ENCODE assay signal across 29 cellular contexts in the genomic region with DNA sequence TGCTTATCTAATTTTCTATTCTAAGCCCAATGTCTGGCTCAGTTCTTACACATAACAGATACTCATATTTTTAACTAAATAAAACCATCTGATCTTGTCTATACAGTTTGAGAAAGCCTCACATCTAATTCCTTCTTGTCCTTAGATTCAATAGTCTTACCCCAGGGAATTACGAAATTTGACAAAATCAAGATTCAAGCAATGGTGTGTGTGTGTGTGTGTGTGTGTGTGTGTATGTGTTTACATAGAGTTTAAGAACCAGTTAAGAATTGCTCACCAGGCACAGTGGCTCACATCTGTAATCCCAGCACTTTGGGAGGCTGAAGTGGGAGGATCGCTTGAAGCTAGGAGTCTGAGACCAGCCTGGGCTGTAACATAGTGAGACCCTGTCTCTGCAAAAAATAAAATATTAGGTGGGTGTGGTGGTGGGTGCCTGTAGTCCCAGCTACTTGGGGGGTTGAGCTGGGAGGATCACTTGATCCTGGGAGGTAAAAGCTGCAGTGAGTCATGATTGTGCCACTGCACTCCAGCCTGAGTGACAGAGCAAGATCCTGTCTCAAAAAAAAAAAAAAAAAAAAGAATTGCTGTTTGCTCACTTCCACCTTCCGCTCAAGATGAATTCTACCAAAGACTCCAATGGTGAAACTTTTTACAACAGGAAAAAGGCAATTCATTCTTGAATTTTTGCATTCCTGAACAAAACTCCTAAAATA. TPM values are rescaled to one million over a fixed set of nuclear protein-coding genes. Genes with fewer than 3 reads are reported as not detected.
DNase-seq lines count a peak whose midpoint lies in the region; ATAC-seq, FAIRE-seq and TF ChIP-seq lines count a peak whose summit lies in the region.
"Had no signal": no experiment of that assay in that cellular context is flagged by ENCODE, and none has a peak within 500 bp of the region (broad histone marks: within the 10 kb centered on the region; RNA-seq: fewer than 3 reads in every experiment).

No MANE protein-coding gene starts in this region.

- CTCF ChIA-PET in K562 (lab: Yijun Ruan, JAX; ENCODE audit: low intra/inter-chr PET ratio): no interaction called here

- in situ Hi-C loops in KBM-7 (cut with MboI; ENCODE audit: low pct_unique_long_range_greater_than_20kb, low sequenced_read_pairs): no loop called here
- in situ Hi-C loops in K562 (cut with MboI): no loop called here

- no peak for TF ChIP-seq EP300 in K562 (IDR thresholded peaks at IDR 0.05; ENCODE audit: low read length)

- no peaks in the 10 kb centered on the region for H4K20me1 ChIP-seq in K562 (replicated peaks; ENCODE audit: control insufficient read depth, insufficient read depth, low read length)

- POLR2A ChIA-PET in K562 (lab: Yijun Ruan, JAX): interaction anchor here (0.6 to 1.3 kb wide), 2 partner anchors 10 to 69 kb away, joined by 3 to 4 read pairs; no protein-coding TSS in a partner anchor

- no peak overlapping the region for H3K4me3 ChIP-seq in K562
- no peak overlapping the region for H3K4me3 ChIP-seq in heart right ventricle
- H3K4me3 ChIP-seq: body of pancreas, GM23338, lung, transverse colon had no signal

- H3K27me3 ChIP-seq in K562 (ENCODE audit: control insufficient read depth in 2 of 2, insufficient read depth in 2 of 2, low read length in 2 of 2) (no peaks in the 10 kb centered on the region), heart right ventricle (peaks cover 0 to 4% (median 0%) of the 10 kb centered on the region in 7 donors)
- H3K27me3 ChIP-seq: body of pancreas, transverse colon had no signal

- DNase-seq in Daoy (ENCODE audit: low read depth) (peak; percentile 60), KBM-7 (peak; percentile 9), K562 (ENCODE audit: extremely low read depth in 1 of 4, low spot score in 3 of 4) (no peak), kidney tubule cell (ENCODE audit: low spot score) (peak; percentile 34), heart right ventricle (no peak), putamen (ENCODE audit: low spot score) (no peak)
- DNase-seq: activated CD4-positive, alpha-beta T cell treated with anti-CD3 and anti-CD28 coated beads, Interleukin-2, amount 10 ng/mL, durations not matched to agents 7 days and 5 days; activated gamma-delta T cell treated with Interleukin-2 at 50 U/mL for 16 hours; activated naive CD8-positive, alpha-beta T cell treated with anti-CD3 and anti-CD28 coated beads, Interleukin-2, amount 50 U/mL, for 24 hours; activated T-cell treated with anti-CD3 and anti-CD28 coated beads, Interleukin-2, amount 50 U/mL, for 24 hours; body of pancreas; DND-41; head of caudate nucleus; NCI-H146; SHP77; stimulated activated CD4-positive, alpha-beta T cell treated with anti-CD3 and anti-CD28 coated beads, Interleukin-2, amount 100 ng/mL, for 48 hours; T1000; transverse colon had no signal

- H3K36me3 ChIP-seq in K562 (ENCODE audit: control insufficient read depth, insufficient read depth, low read length): no peaks in the 10 kb centered on the region
- no peaks in the 10 kb centered on the region for H3K36me3 ChIP-seq in heart right ventricle
- H3K36me3 ChIP-seq: transverse colon had no signal

- TF ChIP-seq RAD21 in K562 (CRISPR knock-in tag; conservative IDR thresholded peaks at IDR 0.05 in 1 of 2, IDR thresholded peaks at IDR 0.05 in 1 of 2): no peak

- 74% methylated on average over 3 of the region's 3 CpGs for WGBS in K562 (ENCODE audit: insufficient coverage, low coverage, missing lambda C conversion rate)
- WGBS in heart right ventricle, 2 donors: 87 to 97% methylated on average over 3 of the region's 3 CpGs

- intact Hi-C loops in K562 (cut with micrococcal nuclease): no loop called here
- intact Hi-C loops in heart right ventricle (cut with DNase I): no loop called here

- FAIRE-seq in K562 (lab: Jason Lieb, UNC): no peak
- FAIRE-seq: GM12891 had no signal

- no peak overlapping the region for H3K27ac ChIP-seq in K562 (ENCODE audit: extremely low read depth, low read depth, low read length)
- no peak overlapping the region for H3K27ac ChIP-seq in heart right ventricle
- H3K27ac ChIP-seq: body of pancreas, C4-2B, transverse colon had no signal

- no peak overlapping the region for H2AFZ ChIP-seq in K562 (ENCODE audit: low read depth, low read length)

- no peak for TF ChIP-seq POLR2A in K562 (conservative IDR thresholded peaks at IDR 0.05)

- no peak overlapping the region for H3K9ac ChIP-seq in K562 (ENCODE audit: insufficient read depth in 1 of 2, low read depth in 2 of 2, low read length in 2 of 2)

- BruUV-seq in K562 (replicated peaks; lab: Mats Ljungman, UMichigan): no TSS peak

- H3K79me2 ChIP-seq in K562 (ENCODE audit: control insufficient read depth, insufficient read depth, low read length): no peaks in the 10 kb centered on the region

- peak; percentile 40; the same call in 2 of the 3 replicates for ATAC-seq in K562
- no peak for ATAC-seq in GM21786 (IDR thresholded peaks at IDR 0.05; ENCODE audit: unreplicated experiment)
- ATAC-seq in heart right ventricle: no peak
- ATAC-seq: activated naive CD8-positive, alpha-beta T cell treated with anti-CD3 and anti-CD28 coated beads, Interleukin-2, amount 50 U/mL, for 24 hours; body of pancreas; GM23338; WTC11 had no signal

- H3K9me3 ChIP-seq in K562 (replicated peaks; ENCODE audit: control insufficient read depth, insufficient read depth, low read depth, low read length) (no peaks in the 10 kb centered on the region), heart right ventricle (no peaks in the 10 kb centered on the region)
- H3K9me3 ChIP-seq: body of pancreas, transverse colon had no signal

- no peaks in the 10 kb centered on the region for H3K9me1 ChIP-seq in K562 (ENCODE audit: control insufficient read depth, insufficient read depth, low read length)

- H3K4me1 ChIP-seq in K562 (replicated peaks in 1 of 2; ENCODE audit: control insufficient read depth in 2 of 2, insufficient read depth in 2 of 2, low read length in 2 of 2) (peaks cover 0 to 4% of the 10 kb centered on the region in 2 experiments; a peak in 2 of 5 replicates), heart right ventricle (no peaks in the 10 kb centered on the region)
- H3K4me1 ChIP-seq: body of pancreas, transverse colon had no signal

- no peak overlapping the region for H3K4me2 ChIP-seq in K562 (ENCODE audit: insufficient read depth, low read length)
- H3K4me2 ChIP-seq: GM23338 had no signal

- TF ChIP-seq CTCF in K562 (IDR thresholded peaks at IDR 0.05 in 2 of 3, conservative IDR thresholded peaks at IDR 0.05 in 1 of 3; ENCODE audit: insufficient read depth in 2 of 3, low read depth in 1 of 3, low read length in 3 of 3) (no peak), heart right ventricle (IDR thresholded peaks at IDR 0.05) (no peak)

RNA-seq across cellular contexts. Expression of a gene that starts 6.2 kb away (rescaled TPM):
- not detected in 2 replicates for total RNA-seq in Daoy (2014; rRNA removed; shearing (Covaris generic))
- 0.40 TPM in 1 of 2 replicates, not detected in the other for total RNA-seq in K562 (2011; cell fraction: chromatin; rRNA removed; ENCODE audit: low replicate concordance)
- total RNA-seq in K562 (2011; cell fraction: nucleolus; rRNA removed): not detected in 2 replicates
- total RNA-seq in K562 (2011; cell fraction: nucleoplasm; rRNA removed): not detected in 2 replicates
- total RNA-seq in K562 (2014; rRNA removed): not detected in 2 replicates
- total RNA-seq in K562 (2014; rRNA removed; fragmentation: Illumina TruSeq; extraction: Trizol): 0.06 and 0.29 TPM in 2 replicates
- not detected in 2 replicates for total RNA-seq in K562 (2015; rRNA removed; fragmentation: Illumina TruSeq; extraction: Trizol)
- not detected in 2 replicates for total RNA-seq in K562 (2021)
- not detected in 2 replicates for polyA plus RNA-seq in K562 (2011; rRNA removed)
- polyA plus RNA-seq in K562 (2011; cell fraction: cytosol; rRNA removed): not detected in 2 replicates
- polyA plus RNA-seq in K562 (2011; cell fraction: nucleus; rRNA removed): 0.04 TPM in 1 of 2 replicates, not detected in the other
- polyA plus RNA-seq in K562 (2012): 0.07 and 0.25 TPM in 2 replicates
- polyA plus RNA-seq in K562 (2014; fragmentation: Illumina TruSeq; extraction: Trizol): 0.06 and 0.08 TPM in 2 replicates
- under 1 TPM; 0.17 to 0.21 TPM for polyA plus RNA-seq in K562 (2014; fragmentation: Nextera tagmentation; extraction: Ambion mirVana)
- polyA plus RNA-seq in K562 (2014; rRNA removed): not detected in 2 replicates
- not detected in 2 replicates for polyA minus RNA-seq in K562 (2011; rRNA and poly(A)+ RNA removed)
- polyA minus RNA-seq in K562 (2011; cell fraction: cytosol; rRNA and poly(A)+ RNA removed): not detected in 2 replicates
- not detected in 2 replicates for polyA minus RNA-seq in K562 (2011; cell fraction: nucleus; rRNA and poly(A)+ RNA removed)
- total RNA-seq in heart right ventricle: under 1 TPM in 1 of 10 donors, not detected in 9; 0.59 TPM
- not detected for polyA plus RNA-seq in heart right ventricle
- total RNA-seq: body of pancreas, cerebellum, GM23338, kidney epithelial cell, lung, mucosa of gallbladder, NCI-H460, osteoblast, transverse colon, WTC11 had no signal
- polyA plus RNA-seq: GM23338, lung had no signal

RNA-seq across cellular contexts. Expression of a gene that starts 18.1 kb away (rescaled TPM):
- total RNA-seq in Daoy (2014; rRNA removed; shearing (Covaris generic)): 11.8 and 14.6 TPM in 2 replicates
- total RNA-seq in K562 (2011; cell fraction: chromatin; rRNA removed; ENCODE audit: low replicate concordance): 25.6 and 109 TPM in 2 replicates
- total RNA-seq in K562 (2011; cell fraction: nucleolus; rRNA removed): 14.0 and 21.6 TPM in 2 replicates
- total RNA-seq in K562 (2011; cell fraction: nucleoplasm; rRNA removed): 40.7 and 66.0 TPM in 2 replicates
- total RNA-seq in K562 (2014; rRNA removed) (48.5 and 54.5 TPM in 2 replicates), K562 (2014; rRNA removed; fragmentation: Illumina TruSeq; extraction: Trizol) (88.3 and 95.1 TPM in 2 replicates), K562 (2015; rRNA removed; fragmentation: Illumina TruSeq; extraction: Trizol) (57.4 and 63.9 TPM in 2 replicates), K562 (2021) (77.4 and 84.2 TPM in 2 replicates), heart right ventricle (10 to 100 TPM in 3 of 10 donors, 1 to 10 TPM in 7; 4.8 to 11.4 (median 8.0) TPM)
- polyA plus RNA-seq in K562 (2011; rRNA removed) (65.1 and 75.1 TPM in 2 replicates), K562 (2014; fragmentation: Illumina TruSeq; extraction: Trizol) (51.0 and 62.8 TPM in 2 replicates), K562 (2014; fragmentation: Nextera tagmentation; extraction: Ambion mirVana) (10 to 100 TPM; 13.0 to 15.9 TPM), K562 (2014; rRNA removed) (35.1 and 35.8 TPM in 2 replicates), heart right ventricle (1 to 10 TPM; 1.7 to 2.9 TPM)
- polyA plus RNA-seq in K562 (2011; cell fraction: cytosol; rRNA removed): 30.2 and 34.3 TPM in 2 replicates
- 43.7 and 65.6 TPM in 2 replicates for polyA plus RNA-seq in K562 (2011; cell fraction: nucleus; rRNA removed)
- 29.8 and 31.0 TPM in 2 replicates for polyA plus RNA-seq in K562 (2012)
- polyA minus RNA-seq in K562 (2011; rRNA and poly(A)+ RNA removed): 171 and 184 TPM in 2 replicates
- 58.6 and 74.0 TPM in 2 replicates for polyA minus RNA-seq in K562 (2011; cell fraction: cytosol; rRNA and poly(A)+ RNA removed)
- 45.9 and 102 TPM in 2 replicates for polyA minus RNA-seq in K562 (2011; cell fraction: nucleus; rRNA and poly(A)+ RNA removed)

RNA-seq across cellular contexts. Expression of a gene that starts 18.1 kb away (rescaled TPM):
- total RNA-seq in Daoy (2014; rRNA removed; shearing (Covaris generic)): 44.6 and 48.8 TPM in 2 replicates
- 8.9 and 19.2 TPM in 2 replicates for total RNA-seq in K562 (2011; cell fraction: chromatin; rRNA removed; ENCODE audit: low replicate concordance)
- 13.0 and 15.4 TPM in 2 replicates for total RNA-seq in K562 (2011; cell fraction: nucleolus; rRNA removed)
- 25.2 and 40.2 TPM in 2 replicates for total RNA-seq in K562 (2011; cell fraction: nucleoplasm; rRNA removed)
- 19.3 and 24.3 TPM in 2 replicates for total RNA-seq in K562 (2014; rRNA removed)
- 20.2 and 21.2 TPM in 2 replicates for total RNA-seq in K562 (2014; rRNA removed; fragmentation: Illumina TruSeq; extraction: Trizol)
- total RNA-seq in K562 (2015; rRNA removed; fragmentation: Illumina TruSeq; extraction: Trizol): 17.0 and 17.7 TPM in 2 replicates
- 16.4 and 18.1 TPM in 2 replicates for total RNA-seq in K562 (2021)
- 34.6 and 35.8 TPM in 2 replicates for polyA plus RNA-seq in K562 (2011; rRNA removed)
- polyA plus RNA-seq in K562 (2011; cell fraction: cytosol; rRNA removed): 20.1 and 32.3 TPM in 2 replicates
- polyA plus RNA-seq in K562 (2011; cell fraction: nucleus; rRNA removed): 6.9 and 13.9 TPM in 2 replicates
- polyA plus RNA-seq in K562 (2012): 12.9 and 16.2 TPM in 2 replicates
- 18.1 and 22.1 TPM in 2 replicates for polyA plus RNA-seq in K562 (2014; fragmentation: Illumina TruSeq; extraction: Trizol)
- polyA plus RNA-seq in K562 (2014; fragmentation: Nextera tagmentation; extraction: Ambion mirVana): 1 to 10 TPM; 4.2 to 6.3 TPM
- polyA plus RNA-seq in K562 (2014; rRNA removed): 11.6 and 19.6 TPM in 2 replicates
- 35.7 and 47.7 TPM in 2 replicates for polyA minus RNA-seq in K562 (2011; rRNA and poly(A)+ RNA removed)
- 13.3 and 26.9 TPM in 2 replicates for polyA minus RNA-seq in K562 (2011; cell fraction: cytosol; rRNA and poly(A)+ RNA removed)
- 6.7 and 10.4 TPM in 2 replicates for polyA minus RNA-seq in K562 (2011; cell fraction: nucleus; rRNA and poly(A)+ RNA removed)
- total RNA-seq in heart right ventricle: 1 to 10 TPM; 3.3 to 9.1 (median 4.9) TPM
- polyA plus RNA-seq in heart right ventricle: 1 to 10 TPM; 5.3 to 7.6 TPM

Comparison
In these comparisons a context has a peak if more than half of its experiments do, and no peak if none do; other contexts are left out.
1. DNase-seq: peak in Daoy (single experiment), KBM-7 (single experiment) and kidney tubule cell (single experiment); none in K562 (0 of 4), heart right ventricle (0 of 2) and putamen (single experiment).